ENCODE assay signal across 26 cellular contexts in the genomic region with DNA sequence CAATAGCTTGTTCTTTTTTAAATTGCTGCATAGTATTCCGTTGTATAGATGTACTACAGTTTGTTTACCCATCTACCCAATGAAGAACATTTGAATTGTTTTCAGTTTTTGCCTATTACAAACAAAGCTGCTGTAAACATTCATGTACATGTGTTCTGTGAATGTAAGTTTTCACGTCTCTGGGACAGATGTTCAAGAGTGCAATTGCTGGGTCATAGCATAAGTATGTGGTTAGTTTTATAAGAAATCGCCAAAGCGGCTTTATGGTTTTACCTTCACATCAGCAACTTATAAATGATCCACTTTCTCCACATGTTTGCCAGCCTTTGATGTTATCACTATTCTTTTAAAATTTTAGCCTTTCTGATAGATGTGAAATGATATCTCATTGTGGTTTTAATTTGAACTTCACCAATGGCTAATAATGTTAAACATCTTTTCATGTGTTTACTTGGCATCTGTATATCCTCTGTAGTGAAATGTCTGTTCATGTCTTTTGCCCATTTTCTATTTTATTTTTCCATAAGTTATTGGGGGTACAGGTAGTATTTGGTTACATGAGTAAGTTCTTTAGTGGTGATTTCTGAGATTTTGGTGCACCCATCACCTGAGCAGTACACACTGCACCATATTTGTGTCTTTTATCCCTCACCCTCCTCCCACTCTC.
A peak's percentile ranks its signal among the peaks of the same experiment; 100 is the strongest.
DNase-seq lines count a peak whose midpoint lies in the region; ATAC-seq, FAIRE-seq and TF ChIP-seq lines count a peak whose summit lies in the region.
"Had no signal": no experiment of that assay in that cellular context is flagged by ENCODE, and none has a peak within 500 bp of the region (broad histone marks: within the 10 kb centered on the region; RNA-seq: fewer than 3 reads in every experiment).

No MANE protein-coding gene starts in this region.

- intact Hi-C loops in K562 (cut with micrococcal nuclease), result no loop called here
- intact Hi-C loops in spleen (cut with DNase I; ENCODE audit: low total_unique reads), result no loop called here

- no peak overlapping the region for H2AFZ ChIP-seq in K562 (ENCODE audit: low read depth, low read length)
- H2AFZ ChIP-seq: GM23248, PC-9 had no signal

- CTCF ChIA-PET in K562 (lab: Yijun Ruan, JAX; ENCODE audit: low intra/inter-chr PET ratio), result no interaction called here

- H3K27me3 ChIP-seq in K562 (ENCODE audit: control insufficient read depth in 2 of 2, insufficient read depth in 2 of 2, low read length in 2 of 2), result no peaks in the 10 kb centered on the region
- no peaks in the 10 kb centered on the region for H3K27me3 ChIP-seq in spleen (replicated peaks in 1 of 7)
- H3K27me3 ChIP-seq: MG63, SJSA1 had no signal

- H3K9me1 ChIP-seq in K562 (ENCODE audit: control insufficient read depth, insufficient read depth, low read length), result no peaks in the 10 kb centered on the region

- H3K27ac ChIP-seq in K562 (ENCODE audit: extremely low read depth, low read depth, low read length) (no peak overlapping the region), spleen (peak overlapping the region in 5 of 8 donors; percentile 7 to 81 (median 72))
- H3K27ac ChIP-seq: GM23248, PC-9, SJSA1 had no signal

- H3K4me2 ChIP-seq in K562 (ENCODE audit: insufficient read depth, low read length), result no peak overlapping the region
- H3K4me2 ChIP-seq: PC-9 had no signal

- no peak overlapping the region for H3K9ac ChIP-seq in K562 (ENCODE audit: insufficient read depth in 1 of 2, low read depth in 2 of 2, low read length in 2 of 2)
- H3K9ac ChIP-seq: GM23248 had no signal

- no peaks in the 10 kb centered on the region for H4K20me1 ChIP-seq in K562 (replicated peaks; ENCODE audit: control insufficient read depth, insufficient read depth, low read length)

- WGBS in K562 (ENCODE audit: insufficient coverage, low coverage, missing lambda C conversion rate), result 72% methylated on average over 4 of the region's 4 CpGs
- 66 to 95% (median 90%) methylated on average over 4 of the region's 4 CpGs for whole genome bisulfite sequencing in spleen, 5 donors

- TF ChIP-seq EP300 in K562 (IDR thresholded peaks at IDR 0.05; ENCODE audit: low read length), result no peak

- no TSS peak for BruUV-seq in K562 (replicated peaks; lab: Mats Ljungman, UMichigan)

- H3K79me2 ChIP-seq in K562 (ENCODE audit: control insufficient read depth, insufficient read depth, low read length), result no peaks in the 10 kb centered on the region

- no peak for ATAC-seq in K562
- no peak for ATAC-seq in esophagus mucosa
- ATAC-seq in GM18870 (IDR thresholded peaks at IDR 0.05; ENCODE audit: unreplicated experiment), result no peak
- ATAC-seq: CD8-positive, alpha-beta T cell; Right ventricle myocardium inferior had no signal

- no peak for FAIRE-seq in K562 (lab: Jason Lieb, UNC)
- FAIRE-seq: HTR-8/SVneo had no signal

- TF ChIP-seq RAD21 in K562 (CRISPR knock-in tag; conservative IDR thresholded peaks at IDR 0.05 in 1 of 2, IDR thresholded peaks at IDR 0.05 in 1 of 2), result no peak

- peak; percentile 29 for DNase-seq in EL
- no peak for DNase-seq in K562 (ENCODE audit: extremely low read depth in 1 of 4, low spot score in 3 of 4)
- DNase-seq in iris pigment epithelial cell (ENCODE audit: low read depth), result peak; percentile 56
- DNase-seq in spleen, result no peak
- DNase-seq in GM19238 (ENCODE audit: insufficient read length, low spot score), result no peak
- DNase-seq in Ammon's horn (ENCODE audit: low spot score), result no peak
- DNase-seq: ACHN; C1 segment of cervical spinal cord; Caco-2; CD8-positive, alpha-beta T cell; GM23248; H7; KG1; MG63; NCI-H1048; NCI-H1417; NCI-H1694; NCI-H2029 treated with DMSO at 0.1 percent for 48 hours; NCI-H446 treated with DMSO at 0.1 percent for 48 hours; NCI-H526; PC-9 had no signal

- in situ Hi-C loops in K562 (cut with MboI), result no loop called here

- H3K4me1 ChIP-seq in K562 (replicated peaks in 1 of 2; ENCODE audit: control insufficient read depth in 2 of 2, insufficient read depth in 2 of 2, low read length in 2 of 2) (no peaks in the 10 kb centered on the region), spleen (peaks cover 3 to 60% (median 17%) of the 10 kb centered on the region in 6 donors)
- H3K4me1 ChIP-seq: Caco-2, SJSA1 had no signal

- TF ChIP-seq POLR2A in K562 (conservative IDR thresholded peaks at IDR 0.05) (no peak), spleen (IDR thresholded peaks at IDR 0.05) (no peak)

- POLR2A ChIA-PET in K562 (lab: Yijun Ruan, JAX), result no interaction called here

- H3K9me3 ChIP-seq in K562 (replicated peaks; ENCODE audit: control insufficient read depth, insufficient read depth, low read depth, low read length), result peaks cover 16% of the 10 kb centered on the region
- H3K9me3 ChIP-seq in spleen, result peaks cover 0 to 19% (median 12%) of the 10 kb centered on the region in 8 donors
- H3K9me3 ChIP-seq: Caco-2, MG63, SJSA1 had no signal

- H3K4me3 ChIP-seq in K562 (no peak overlapping the region), spleen (no peak overlapping the region)
- H3K4me3 ChIP-seq: GM23248, MG63, PC-9, SJSA1 had no signal

- H3K36me3 ChIP-seq in K562 (ENCODE audit: control insufficient read depth, insufficient read depth, low read length), result no peaks in the 10 kb centered on the region
- peaks cover 0 to 5% (median 0%) of the 10 kb centered on the region in 6 donors for H3K36me3 ChIP-seq in spleen
- H3K36me3 ChIP-seq: MG63, SJSA1 had no signal

- TF ChIP-seq CTCF in K562 (IDR thresholded peaks at IDR 0.05 in 2 of 3, conservative IDR thresholded peaks at IDR 0.05 in 1 of 3; ENCODE audit: insufficient read depth in 2 of 3, low read depth in 1 of 3, low read length in 3 of 3) (no peak), spleen (IDR thresholded peaks at IDR 0.05 in 8 of 11, conservative IDR thresholded peaks at IDR 0.05 in 3 of 11) (no peak)

TF ChIP-seq in K562, 482 proteins besides CTCF, POLR2A, EP300 and RAD21 (continues in another document):
- TF ChIP-seq HNRNPH1 (optimal IDR thresholded peaks at IDR 0.05; ENCODE audit: low read depth, low read length) (no peak), CREBBP (IDR thresholded peaks at IDR 0.05; ENCODE audit: low read depth, low read length) (no peak), CBX3 (IDR thresholded peaks at IDR 0.05; ENCODE audit: borderline replicate concordance in 1 of 2, low read length in 2 of 2) (peak in 1 of 2 experiments; percentile 44; a peak in 1 of 3 replicates), ZKSCAN8 (CRISPR knock-in tag; IDR thresholded peaks at IDR 0.05) (no peak), RHOXF2B (CRISPR knock-in tag; conservative IDR thresholded peaks at IDR 0.05) (no peak), PHB (CRISPR knock-in tag; IDR thresholded peaks at IDR 0.05) (no peak), SP2 (IDR thresholded peaks at IDR 0.05; ENCODE audit: extremely low read depth, low read depth, low read length, poor library complexity, severe bottlenecking) (no peak), THRB (CRISPR knock-in tag; conservative IDR thresholded peaks at IDR 0.05) (no peak), SMAD3 (CRISPR knock-in tag; conservative IDR thresholded peaks at IDR 0.05) (no peak), CBX5 (IDR thresholded peaks at IDR 0.05; ENCODE audit: borderline replicate concordance, low read depth) (no peak), EHMT2 (IDR thresholded peaks at IDR 0.05) (no peak), SRSF1 (IDR thresholded peaks at IDR 0.05; ENCODE audit: low read depth, low read length) (no peak), ADNP (tag; IDR thresholded peaks at IDR 0.05) (0 out of 2 replicates have a peak, but pooled peaks have one; percentile 10), CBFB (CRISPR knock-in tag; IDR thresholded peaks at IDR 0.05) (no peak), BCOR (IDR thresholded peaks at IDR 0.05) (no peak)
- TF ChIP-seq, protein P1, sequence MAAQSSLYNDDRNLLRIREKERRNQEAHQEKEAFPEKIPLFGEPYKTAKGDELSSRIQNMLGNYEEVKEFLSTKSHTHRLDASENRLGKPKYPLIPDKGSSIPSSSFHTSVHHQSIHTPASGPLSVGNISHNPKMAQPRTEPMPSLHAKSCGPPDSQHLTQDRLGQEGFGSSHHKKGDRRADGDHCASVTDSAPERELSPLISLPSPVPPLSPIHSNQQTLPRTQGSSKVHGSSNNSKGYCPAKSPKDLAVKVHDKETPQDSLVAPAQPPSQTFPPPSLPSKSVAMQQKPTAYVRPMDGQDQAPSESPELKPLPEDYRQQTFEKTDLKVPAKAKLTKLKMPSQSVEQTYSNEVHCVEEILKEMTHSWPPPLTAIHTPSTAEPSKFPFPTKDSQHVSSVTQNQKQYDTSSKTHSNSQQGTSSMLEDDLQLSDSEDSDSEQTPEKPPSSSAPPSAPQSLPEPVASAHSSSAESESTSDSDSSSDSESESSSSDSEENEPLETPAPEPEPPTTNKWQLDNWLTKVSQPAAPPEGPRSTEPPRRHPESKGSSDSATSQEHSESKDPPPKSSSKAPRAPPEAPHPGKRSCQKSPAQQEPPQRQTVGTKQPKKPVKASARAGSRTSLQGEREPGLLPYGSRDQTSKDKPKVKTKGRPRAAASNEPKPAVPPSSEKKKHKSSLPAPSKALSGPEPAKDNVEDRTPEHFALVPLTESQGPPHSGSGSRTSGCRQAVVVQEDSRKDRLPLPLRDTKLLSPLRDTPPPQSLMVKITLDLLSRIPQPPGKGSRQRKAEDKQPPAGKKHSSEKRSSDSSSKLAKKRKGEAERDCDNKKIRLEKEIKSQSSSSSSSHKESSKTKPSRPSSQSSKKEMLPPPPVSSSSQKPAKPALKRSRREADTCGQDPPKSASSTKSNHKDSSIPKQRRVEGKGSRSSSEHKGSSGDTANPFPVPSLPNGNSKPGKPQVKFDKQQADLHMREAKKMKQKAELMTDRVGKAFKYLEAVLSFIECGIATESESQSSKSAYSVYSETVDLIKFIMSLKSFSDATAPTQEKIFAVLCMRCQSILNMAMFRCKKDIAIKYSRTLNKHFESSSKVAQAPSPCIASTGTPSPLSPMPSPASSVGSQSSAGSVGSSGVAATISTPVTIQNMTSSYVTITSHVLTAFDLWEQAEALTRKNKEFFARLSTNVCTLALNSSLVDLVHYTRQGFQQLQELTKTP (IDR thresholded peaks at IDR 0.05; ENCODE audit: low read depth in 1 of 2, partially characterized antibody in 2 of 2), result peak in 1 of 2 experiments; percentile 99

Comparison
In these comparisons a context has a peak if more than half of its experiments do, and no peak if none do; other contexts are left out.
1. DNase-seq: peak in EL (single experiment) and iris pigment epithelial cell (single experiment); none in K562 (0 of 4), spleen (single experiment), GM19238 (single experiment) and Ammon's horn (single experiment).